9 cellular contexts compared by ENCODE assay signal in genomic region chr11:103257360-103257759, GRCh38.
DNase-seq lines count a peak whose midpoint lies in the region; ATAC-seq, FAIRE-seq and TF ChIP-seq lines count a peak whose summit lies in the region.
"Had no signal": no experiment of that assay in that cellular context is flagged by ENCODE, and none has a peak within 500 bp of the region (broad histone marks: within the 10 kb centered on the region; RNA-seq: fewer than 3 reads in every experiment).

No MANE protein-coding gene starts in this region.

- H3K4me3 ChIP-seq in astrocyte of the spinal cord (ENCODE audit: low read depth, low read length) (no peak overlapping the region), mesendoderm (ENCODE audit: low read length) (no peak overlapping the region)

- H2BK5ac ChIP-seq in mesendoderm (ENCODE audit: low read length), result no peak overlapping the region

- H2AK5ac ChIP-seq in mesendoderm (ENCODE audit: low read length), result no peak overlapping the region

- H3K23ac ChIP-seq in mesendoderm (ENCODE audit: low read length), result no peak overlapping the region

- no peaks in the 10 kb centered on the region for H3K36me3 ChIP-seq in mesendoderm (ENCODE audit: control insufficient read depth, insufficient read depth, low read length)

- no peaks in the 10 kb centered on the region for H3K4me1 ChIP-seq in mesendoderm (ENCODE audit: control insufficient read depth, low read depth, low read length)

- no peak for FAIRE-seq in GM19239 (lab: Jason Lieb, UNC)

- H3K56ac ChIP-seq in mesendoderm (ENCODE audit: low read length), result no peak overlapping the region

- H3K79me1 ChIP-seq in mesendoderm (ENCODE audit: low read length), result no peaks in the 10 kb centered on the region

- ATAC-seq in HG03139 (IDR thresholded peaks at IDR 0.05; ENCODE audit: unreplicated experiment), result no peak
- ATAC-seq in HG02763 (IDR thresholded peaks at IDR 0.05; ENCODE audit: unreplicated experiment), result no peak

- H4K8ac ChIP-seq in mesendoderm (ENCODE audit: low read depth, low read length), result no peak overlapping the region

- no peak overlapping the region for H2BK15ac ChIP-seq in mesendoderm (replicated peaks; ENCODE audit: low read depth)

- no peaks in the 10 kb centered on the region for H3K27me3 ChIP-seq in mesendoderm (ENCODE audit: insufficient read depth, low read length, poor library complexity)

- no peak for TF ChIP-seq CTCF in GM20000 (IDR thresholded peaks at IDR 0.05; ENCODE audit: extremely low read depth, missing control alignments)
- peak; percentile 26 for TF ChIP-seq CTCF in astrocyte of the spinal cord (IDR thresholded peaks at IDR 0.05; ENCODE audit: low read depth, low read length)

- no peak overlapping the region for H3K9ac ChIP-seq in mesendoderm (ENCODE audit: low read length)

- DNase-seq in GM20000 (ENCODE audit: low spot score) (peak; percentile 2), NCI-H1105 treated with DMSO at 0.1 percent for 48 hours (lab: John Stamatoyannopoulos, UW) (peak; percentile 29), astrocyte of the spinal cord (ENCODE audit: low read depth, low spot score) (peak; percentile 26), mesendoderm (peak; percentile 63), anterior cingulate cortex (lab: John Stamatoyannopoulos, UW) (no peak), GM19239 (ENCODE audit: insufficient read length, low spot score) (no peak)
- DNase-seq: cerebellar nuclear complex had no signal

- H3K4me2 ChIP-seq in mesendoderm (ENCODE audit: low read length), result no peak overlapping the region

- H3K4ac ChIP-seq in mesendoderm (ENCODE audit: low read depth, low read length), result no peak overlapping the region

- no peak overlapping the region for H4K5ac ChIP-seq in mesendoderm (ENCODE audit: low read length)

- no peak overlapping the region for H2BK120ac ChIP-seq in mesendoderm (ENCODE audit: low read depth, low read length)

- H3K18ac ChIP-seq in mesendoderm (ENCODE audit: low read length), result no peak overlapping the region

- WGBS in mesendoderm (ENCODE audit: extremely low coverage, insufficient coverage, low lambda C conversion rate), result no CpG with 5 or more reads among the region's 4 CpGs

- in situ Hi-C loops in astrocyte of the spinal cord (cut with HindIII; ENCODE audit: low sequenced_read_pairs), result no loop called here

- no peaks in the 10 kb centered on the region for H3K79me2 ChIP-seq in mesendoderm (ENCODE audit: control insufficient read depth, insufficient read depth, low read length)

- H3K27ac ChIP-seq in mesendoderm (ENCODE audit: low read depth, low read length), result no peak overlapping the region

Comparison
In these comparisons a context has a peak if more than half of its experiments do, and no peak if none do; other contexts are left out.
1. DNase-seq: peak in GM20000 (single experiment), NCI-H1105 treated with DMSO at 0.1 percent for 48 hours (single experiment), astrocyte of the spinal cord (single experiment) and mesendoderm (single experiment); none in anterior cingulate cortex (0 of 58) and GM19239 (single experiment).